Comparison of ENCODE assay signal across 8 cellular contexts in the genomic region with DNA sequence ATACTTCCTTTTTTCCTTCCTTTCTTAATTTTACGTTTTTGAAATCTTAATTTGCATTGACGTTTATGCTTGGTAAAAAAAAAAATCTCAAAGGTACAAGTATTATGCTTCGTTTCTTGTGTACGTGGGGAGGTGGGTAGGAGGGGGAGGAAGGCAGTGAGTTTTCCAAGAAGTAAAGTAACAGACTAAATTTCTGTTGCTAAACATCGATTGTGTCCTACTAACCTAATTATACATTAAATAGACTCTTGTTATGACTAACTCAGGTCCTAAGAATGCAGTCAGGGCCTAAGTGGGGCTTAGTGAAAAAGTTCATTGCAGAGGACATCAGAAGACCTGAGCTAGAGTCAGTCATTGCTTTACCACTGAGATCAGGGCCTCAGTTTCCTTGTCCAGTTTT. TPM values are rescaled to one million over a fixed set of nuclear protein-coding genes. Genes with fewer than 3 reads are reported as not detected.
DNase-seq lines count a peak whose midpoint lies in the region; ATAC-seq, FAIRE-seq and TF ChIP-seq lines count a peak whose summit lies in the region.

No MANE protein-coding gene starts in this region.

- H3F3A ChIP-seq in PC-3 (ENCODE audit: low read length, unreplicated experiment) = no peaks in the 10 kb centered on the region

- TF ChIP-seq POLR2A in GM12892 (IDR thresholded peaks at IDR 0.05; ENCODE audit: low read depth, low read length) = no peak

- POLR2A ChIA-PET in PC-3 (lab: Charles Lee; ENCODE audit: unreplicated experiment) = no interaction called here

- dilution Hi-C loops in keratinocyte (cut with MboI; ENCODE audit: extremely low pct_ligation_motif_present, low sequenced_read_pairs) = no loop called here

- FAIRE-seq in GM12892 (lab: Jason Lieb, UNC) (peak; percentile 64), keratinocyte (lab: Jason Lieb, UNC) (peak; percentile 57)

- DNase-seq in GM12892 (ENCODE audit: insufficient read length) = no peak
- DNase-seq in Jurkat, Clone E6-1 (ENCODE audit: low read depth, low spot score) = no peak
- DNase-seq in keratinocyte (ENCODE audit: low read depth, low spot score) = no peak
- DNase-seq in PC-3 = no peak
- no peak for DNase-seq in NCI-H510A treated with DMSO at 0.1 percent for 48 hours (lab: John Stamatoyannopoulos, UW)
- DNase-seq in HUDEP-2 (lab: John Stamatoyannopoulos, UW; ENCODE audit: unreplicated experiment in 76 of 76) = no peak
- DNase-seq in NCI-H1694 treated with DMSO at 0.1 percent for 48 hours (lab: John Stamatoyannopoulos, UW) = no peak

- H3K79me2 ChIP-seq in keratinocyte (ENCODE audit: control insufficient read depth, insufficient read depth, low read length) (peaks cover 79% of the 10 kb centered on the region), PC-3 (ENCODE audit: low read length) (peaks cover 100% of the 10 kb centered on the region)

- ATAC-seq in GM21529 (IDR thresholded peaks at IDR 0.05; ENCODE audit: unreplicated experiment) = peak; percentile 70
- ATAC-seq in PC-3 = no peak

- no TSS peak for BruUV-seq in PC-3 (replicated peaks; lab: Mats Ljungman, UMichigan)

- H3K27ac ChIP-seq in keratinocyte (ENCODE audit: control insufficient read depth, insufficient read depth, low read length) (no peak overlapping the region), PC-3 (ENCODE audit: low read length) (no peak overlapping the region)

- H3K4me3 ChIP-seq in Jurkat, Clone E6-1 (ENCODE audit: low read length) = peak overlapping the region; percentile 28
- H3K4me3 ChIP-seq in keratinocyte (ENCODE audit: control insufficient read depth in 2 of 3, extremely low read depth in 1 of 3, insufficient read depth in 2 of 3, low read depth in 1 of 3, low read length in 3 of 3) (no peak overlapping the region), PC-3 (ENCODE audit: low read length) (no peak overlapping the region)

- H3K9ac ChIP-seq in keratinocyte (ENCODE audit: control insufficient read depth, extremely low read depth, insufficient read depth, low read length) (no peak overlapping the region), PC-3 (ENCODE audit: low read length) (no peak overlapping the region)

- H4K20me1 ChIP-seq in keratinocyte (ENCODE audit: control insufficient read depth, extremely low read depth, insufficient read depth, low read length) (no peaks in the 10 kb centered on the region), PC-3 (ENCODE audit: low read length) (peaks cover 18% of the 10 kb centered on the region)

- no peaks in the 10 kb centered on the region for H3K9me1 ChIP-seq in keratinocyte (ENCODE audit: control insufficient read depth, extremely low read depth, insufficient read depth, low read length)

- H3K27me3 ChIP-seq in keratinocyte (ENCODE audit: control insufficient read depth, extremely low read depth, insufficient read depth, low read length) (no peaks in the 10 kb centered on the region), PC-3 (ENCODE audit: low read length) (no peaks in the 10 kb centered on the region)

- H3K4me1 ChIP-seq in keratinocyte (ENCODE audit: control insufficient read depth, extremely low read depth, insufficient read depth, low read length) (peaks cover 38% of the 10 kb centered on the region), PC-3 (ENCODE audit: insufficient read depth, low read length) (peaks cover 11% of the 10 kb centered on the region)

- CTCF ChIA-PET in PC-3 (lab: Charles Lee) = no interaction called here

- TF ChIP-seq CTCF in keratinocyte (optimal IDR thresholded peaks at IDR 0.05 in 1 of 3, IDR thresholded peaks at IDR 0.05 in 1 of 3, conservative IDR thresholded peaks at IDR 0.05 in 1 of 3; ENCODE audit: extremely low read depth in 1 of 3, insufficient read depth in 2 of 3, low read length in 3 of 3) = no peak
- no peak for TF ChIP-seq CTCF in PC-3 (conservative IDR thresholded peaks at IDR 0.05; ENCODE audit: low read depth, low read length)

- H2AFZ ChIP-seq in keratinocyte (ENCODE audit: control insufficient read depth, low read length) (no peak overlapping the region), PC-3 (ENCODE audit: low read length) (no peak overlapping the region)

- intact Hi-C loops in PC-3 (cut with micrococcal nuclease) = no loop called here

- H3K9me3 ChIP-seq in keratinocyte (ENCODE audit: control insufficient read depth, low read depth, low read length) (no peaks in the 10 kb centered on the region), PC-3 (ENCODE audit: low read length) (no peaks in the 10 kb centered on the region)

- H3K4me2 ChIP-seq in keratinocyte (ENCODE audit: control insufficient read depth, extremely low read depth, insufficient read depth, low read depth, low read length) (peak overlapping the region; percentile 17), PC-3 (ENCODE audit: low read length) (no peak overlapping the region)

- H3K36me3 ChIP-seq in keratinocyte (ENCODE audit: control insufficient read depth in 2 of 2, extremely low read depth in 1 of 2, insufficient read depth in 2 of 2, low read length in 2 of 2) (peaks cover 0 to 1% of the 10 kb centered on the region in 2 experiments), PC-3 (ENCODE audit: low read depth, low read length) (no peaks in the 10 kb centered on the region)

- no peaks in the 10 kb centered on the region for H3K9me2 ChIP-seq in PC-3 (replicated peaks; ENCODE audit: low read length)

RNA-seq across cellular contexts. Expression of gene NEK7, which starts 17.5 kb away (rescaled TPM):
- 23.1 TPM for polyA plus RNA-seq in GM12892 (2012; ENCODE audit: missing spikeins)
- polyA plus RNA-seq in Jurkat, Clone E6-1 (2012; ENCODE audit: insufficient read depth, insufficient read length) = 120 TPM
- polyA plus RNA-seq in keratinocyte = 40.4 to 56.8 TPM (median 41.3 TPM) in 3 replicates
- 29.8 TPM for polyA plus RNA-seq in keratinocyte (2011; ENCODE audit: low read depth)
- polyA plus RNA-seq in keratinocyte (2011; cell fraction: cytosol; rRNA removed) = 30.0 and 75.8 TPM in 2 replicates
- polyA plus RNA-seq in keratinocyte (2011; cell fraction: nucleus; rRNA removed) = 40.0 and 47.9 TPM in 2 replicates
- 19.9 and 21.2 TPM in 2 replicates for polyA plus RNA-seq in keratinocyte (2012; ENCODE audit: low replicate concordance)
- polyA minus RNA-seq in keratinocyte = 7.9 to 95.7 TPM (median 61.2 TPM) in 3 replicates
- 45.1 TPM for polyA minus RNA-seq in keratinocyte (2011; cell fraction: cytosol; rRNA and poly(A)+ RNA removed)
- 22.3 and 61.3 TPM in 2 replicates for polyA minus RNA-seq in keratinocyte (2011; cell fraction: nucleus; rRNA and poly(A)+ RNA removed)
- total RNA-seq in PC-3 (2014; rRNA removed) = 23.2 and 25.2 TPM in 2 replicates
